12 cellular contexts compared by ENCODE assay signal in genomic region chr3:42476225-42477160, GRCh38. TPM values are rescaled to one million over a fixed set of nuclear protein-coding genes. Genes with fewer than 3 reads are reported as not detected.
DNase-seq lines count a peak whose midpoint lies in the region; ATAC-seq, FAIRE-seq and TF ChIP-seq lines count a peak whose summit lies in the region.
"Had no signal": no experiment of that assay in that cellular context is flagged by ENCODE, and none has a peak within 500 bp of the region (broad histone marks: within the 10 kb centered on the region; RNA-seq: fewer than 3 reads in every experiment).

No MANE protein-coding gene starts in this region.

- H3K4me1 ChIP-seq in A549 (no peaks in the 10 kb centered on the region), breast epithelium (peaks cover 0 to 19% of the 10 kb centered on the region in 2 donors), lower lobe of right lung (peaks cover 33% of the 10 kb centered on the region), OCI-LY7 (ENCODE audit: insufficient read depth, low read length, poor library complexity, severe bottlenecking) (no peaks in the 10 kb centered on the region)

- no peaks in the 10 kb centered on the region for H3K79me2 ChIP-seq in OCI-LY7 (ENCODE audit: insufficient read depth, low read depth, low read length)

- TF ChIP-seq POLR2A in A549 (IDR thresholded peaks at IDR 0.05; ENCODE audit: low read length) = no peak
- TF ChIP-seq POLR2A in breast epithelium (IDR thresholded peaks at IDR 0.05) = no peak

- TF ChIP-seq CTCF in A549 (IDR thresholded peaks at IDR 0.05) (no peak), breast epithelium (IDR thresholded peaks at IDR 0.05) (no peak), lower lobe of right lung (IDR thresholded peaks at IDR 0.05) (no peak), OCI-LY7 (conservative IDR thresholded peaks at IDR 0.05; ENCODE audit: low read length) (no peak)

- BruUV-seq in OCI-LY7 (replicated peaks; lab: Mats Ljungman, UMichigan) = no TSS peak

- intact Hi-C loops in breast epithelium (cut with DNase I; ENCODE audit: low total_unique reads) = no loop called here
- intact Hi-C loops in lower lobe of right lung (cut with DNase I) = no loop called here
- intact Hi-C loops in OCI-LY7 (cut with micrococcal nuclease; ENCODE audit: unreplicated experiment) = no loop called here

- POLR2A ChIA-PET in A549 (lab: Yijun Ruan, JAX) (no interaction called here), OCI-LY7 (lab: Charles Lee) (interaction anchor here (1.1 kb wide), 1 partner anchor 14 kb away, joined by 3 read pairs; no protein-coding TSS in a partner anchor)

- CTCF ChIA-PET in A549 (lab: Yijun Ruan, JAX) = interaction anchor here (0.9 to 1.0 kb wide), 3 partner anchors 12 to 277 kb away, joined by 3 read pairs; no protein-coding TSS in a partner anchor
- CTCF ChIA-PET in OCI-LY7 (lab: Charles Lee; ENCODE audit: unreplicated experiment) = no interaction called here

- no peaks in the 10 kb centered on the region for H3K9me2 ChIP-seq in OCI-LY7 (ENCODE audit: insufficient read depth, low read length)

- H3K9me3 ChIP-seq in A549 (no peaks in the 10 kb centered on the region), breast epithelium (no peaks in the 10 kb centered on the region), lower lobe of right lung (peaks cover under 1% of the 10 kb centered on the region), OCI-LY7 (ENCODE audit: low read length) (no peaks in the 10 kb centered on the region)

- no peak overlapping the region for H2AFZ ChIP-seq in OCI-LY7 (ENCODE audit: low read length)

- H3K4me3 ChIP-seq in A549 (no peak overlapping the region), breast epithelium (no peak overlapping the region), lower lobe of right lung (no peak overlapping the region), OCI-LY7 (ENCODE audit: low read depth, low read length, poor library complexity, severe bottlenecking) (no peak overlapping the region)
- H3K4me3 ChIP-seq: smooth muscle cell had no signal

- WGBS in A549 (ENCODE audit: missing lambda C conversion rate) = 43% methylated on average over 5 of the region's 8 CpGs

- no peaks in the 10 kb centered on the region for H3K36me3 ChIP-seq in breast epithelium
- no peaks in the 10 kb centered on the region for H3K36me3 ChIP-seq in lower lobe of right lung
- H3K36me3 ChIP-seq in OCI-LY7 (ENCODE audit: insufficient read depth, low read length) = no peaks in the 10 kb centered on the region

- no peak overlapping the region for H3K27ac ChIP-seq in A549
- H3K27ac ChIP-seq in breast epithelium = peak overlapping the region; percentile 87 to 89
- H3K27ac ChIP-seq in lower lobe of right lung = peak overlapping the region; percentile 68
- H3K27ac ChIP-seq in OCI-LY7 (ENCODE audit: low read depth, low read length, poor library complexity, severe bottlenecking) = no peak overlapping the region

- H3K4me2 ChIP-seq in A549 (no peak overlapping the region), OCI-LY7 (ENCODE audit: low read length) (no peak overlapping the region)
- H3K4me2 ChIP-seq: smooth muscle cell had no signal

- no peak for TF ChIP-seq EP300 in A549 (IDR thresholded peaks at IDR 0.05)

- no peak for TF ChIP-seq RAD21 in A549 (conservative IDR thresholded peaks at IDR 0.05 in 1 of 2, IDR thresholded peaks at IDR 0.05 in 1 of 2)

- ATAC-seq in A549 = peak; percentile 36 to 47; a peak in 3 of 6 replicates
- peak; percentile 81 to 94 for ATAC-seq in lower lobe of right lung
- ATAC-seq in HG02642 (IDR thresholded peaks at IDR 0.05; ENCODE audit: poor library complexity, unreplicated experiment) = no peak
- no peak for ATAC-seq in activated CD4-positive, CD25-positive, alpha-beta regulatory T cell treated with anti-CD3 and anti-CD28 coated beads, Interleukin-2, amount 50 U/mL, for 24 hours

- no peaks in the 10 kb centered on the region for H3K27me3 ChIP-seq in breast epithelium
- H3K27me3 ChIP-seq in lower lobe of right lung (ENCODE audit: low read depth) = peaks cover 3% of the 10 kb centered on the region

- FAIRE-seq in A549 (lab: Jason Lieb, UNC) = no peak
- FAIRE-seq: D721Med had no signal

- DNase-seq in A549 (ENCODE audit: low read depth in 1 of 2, low spot score in 1 of 2) = no peak
- peak; percentile 38 for DNase-seq in HPDE6-E6E7 (ENCODE audit: extremely low spot score)
- peak; percentile 93 to 94 for DNase-seq in breast epithelium (ENCODE audit: low spot score in 2 of 2)
- peak; percentile 91 for DNase-seq in lower lobe of right lung
- DNase-seq in OCI-LY7 (ENCODE audit: low spot score) = no peak
- no peak for DNase-seq in NCI-H187 (lab: John Stamatoyannopoulos, UW)
- DNase-seq: activated CD4-positive, alpha-beta memory T cell treated with anti-CD3 and anti-CD28 coated beads, Interleukin-2, amount 10 ng/mL, durations not matched to agents 7 days and 5 days; NCI-H526 treated with DMSO at 0.1 percent for 48 hours had no signal

- H4K20me1 ChIP-seq in OCI-LY7 (ENCODE audit: insufficient read depth, low read length) = no peaks in the 10 kb centered on the region

TF ChIP-seq in A549, 52 proteins besides CTCF, POLR2A, EP300 and RAD21:
- TF ChIP-seq POLR2AphosphoS2 (conservative IDR thresholded peaks at IDR 0.05; ENCODE audit: low read length) (no peak), KDM1A (IDR thresholded peaks at IDR 0.05; ENCODE audit: low read depth) (no peak), HOXB5 (CRISPR knock-in tag; IDR thresholded peaks at IDR 0.05) (no peak), MAX (IDR thresholded peaks at IDR 0.05) (no peak), CEBPB (IDR thresholded peaks at IDR 0.05) (no peak), RCOR1 (IDR thresholded peaks at IDR 0.05; ENCODE audit: low read depth, low read length) (no peak), CBX2 (IDR thresholded peaks at IDR 0.05; ENCODE audit: borderline replicate concordance, low read depth) (no peak)

RNA-seq across cellular contexts. Expression of gene VIPR1, which starts 25.9 kb away (rescaled TPM):
- 0.17 and 0.26 TPM in 2 replicates for polyA plus RNA-seq in A549 (2011; rRNA removed)
- polyA plus RNA-seq in A549 (2012; cell fraction: cytosol; rRNA removed) = 0.11 and 0.31 TPM in 2 replicates
- polyA plus RNA-seq in A549 (2012; cell fraction: nucleus; rRNA removed) = 0.64 and 0.67 TPM in 2 replicates
- 0.37 to 0.80 TPM (median 0.49 TPM) in 3 replicates for polyA plus RNA-seq in A549 (2017; fragmentation: RNase III; extraction: RNeasy Plus Mini Kit Qiagen cat#74134 plus additional on column Dnase treatment)
- polyA minus RNA-seq in A549 (2011; rRNA and poly(A)+ RNA removed) = 0.63 and 0.91 TPM in 2 replicates
- total RNA-seq in breast epithelium = 10 to 100 TPM; 16.3 to 40.2 (median 25.2) TPM
- total RNA-seq in lower lobe of right lung = 212 TPM
- total RNA-seq in OCI-LY7 (2014; rRNA removed; shearing (Covaris generic)) = 0.21 TPM in 1 of 2 replicates, not detected in the other
- not detected in 2 replicates for total RNA-seq in OCI-LY7 (2022)

Comparison
In these comparisons a context has a peak if more than half of its experiments do, and no peak if none do; other contexts are left out.
1. ATAC-seq: peak in A549 (2 of 2) and lower lobe of right lung (2 of 2); none in HG02642 (single experiment) and activated CD4-positive, CD25-positive, alpha-beta regulatory T cell treated with anti-CD3 and anti-CD28 coated beads, Interleukin-2, amount 50 U/mL, for 24 hours (0 of 2).
2. DNase-seq: peak in HPDE6-E6E7 (single experiment), breast epithelium (2 of 2) and lower lobe of right lung (single experiment); none in A549 (0 of 2), OCI-LY7 (single experiment) and NCI-H187 (0 of 2).
3. H3K27ac ChIP-seq: peak in breast epithelium (2 of 2) and lower lobe of right lung (single experiment); none in A549 (0 of 2) and OCI-LY7 (single experiment).
4. RNA of gene VIPR1, which starts 25.9 kb away (total RNA-seq): 212 TPM in lower lobe of right lung (single experiment) and 16.3 to 40.2 TPM in breast epithelium; 0.21 TPM in OCI-LY7; every median in the first group is over 10 times any median in the second.